Comparison of ENCODE assay signal across 8 cellular contexts in genomic region chr11:535519-536454, GRCh38. TPM values are rescaled to one million over a fixed set of nuclear protein-coding genes. Genes with fewer than 3 reads are reported as not detected.
DNase-seq lines count a peak whose midpoint lies in the region; ATAC-seq and TF ChIP-seq lines count a peak whose summit lies in the region.

TSS of gene HRAS (minus strand) at chr11:535576.

- H3K9me3 Mint-ChIP-seq in dendritic cell treated with granulocyte-macrophage colony-stimulating factor and Interleukin-4, amounts not matched to agents 40 ng/mL and 50 ng/mL, for 4 days: no peaks in the 10 kb centered on the region

- CTCF ChIA-PET in BJ (lab: Yijun Ruan, JAX): interaction anchor here (0.6 to 1.5 kb wide), 5 partner anchors 13 to 210 kb away, joined by 3 to 5 read pairs (median 4); no protein-coding TSS in a partner anchor

- H3K9ac ChIP-seq in liver (ENCODE audit: low read depth in 1 of 2, low read length in 2 of 2): peak within 1 kb of the TSS; percentile 38 to 54

- ATAC-seq in GM19328 (IDR thresholded peaks at IDR 0.05; ENCODE audit: unreplicated experiment) (peak; percentile 69), HG03520 (IDR thresholded peaks at IDR 0.05; ENCODE audit: unreplicated experiment) (peak; percentile 67)

- H3K27ac Mint-ChIP-seq in dendritic cell treated with granulocyte-macrophage colony-stimulating factor and Interleukin-4, amounts not matched to agents 40 ng/mL and 50 ng/mL, for 4 days: peak within 1 kb of the TSS; percentile 89

- DNase-seq in BJ (ENCODE audit: low read depth) (peak; percentile 60), NCI-H748 treated with DMSO at 0.1 percent for 48 hours (lab: John Stamatoyannopoulos, UW) (peak; percentile 86)
- DNase-seq in activated CD4-positive, alpha-beta T cell treated with anti-CD3 and anti-CD28 coated beads, Interleukin-2, amount 50 U/mL, for 24 hours (ENCODE audit: low read depth in 1 of 2, low spot score in 1 of 2): peak; percentile 83 to 93
- DNase-seq in stimulated activated CD4-positive, alpha-beta T cell treated with anti-CD3 and anti-CD28 coated beads, Interleukin-4, amount 100 ng/mL, for 1 hour: peak; percentile 95

- H3K27me3 Mint-ChIP-seq in dendritic cell treated with granulocyte-macrophage colony-stimulating factor and Interleukin-4, amounts not matched to agents 40 ng/mL and 50 ng/mL, for 4 days: peaks cover 35% of the 10 kb centered on the region

- peak within 1 kb of the TSS; percentile 83 for H3K4me3 Mint-ChIP-seq in dendritic cell treated with granulocyte-macrophage colony-stimulating factor and Interleukin-4, amounts not matched to agents 40 ng/mL and 50 ng/mL, for 4 days

- no peaks in the 10 kb centered on the region for H3K27me3 ChIP-seq in BJ (ENCODE audit: control insufficient read depth, insufficient read depth, low read length)
- H3K27me3 ChIP-seq in liver (ENCODE audit: control insufficient read depth in 4 of 4, insufficient read depth in 4 of 4, low read length in 3 of 4): no peaks in the 10 kb centered on the region

- peak within 1 kb of the TSS; percentile 32 to 38 for H3K27ac ChIP-seq in liver (ENCODE audit: low read depth in 1 of 2, low read length in 2 of 2)

- intact Hi-C loops in dendritic cell treated with granulocyte-macrophage colony-stimulating factor and Interleukin-4, amounts not matched to agents 40 ng/mL and 50 ng/mL, for 4 days (cut with micrococcal nuclease): loop anchor here (2.0 kb wide), 1 partner anchor 31 kb away; no protein-coding TSS in a partner anchor

- peaks cover 28% of the 10 kb centered on the region for H3K4me1 Mint-ChIP-seq in dendritic cell treated with granulocyte-macrophage colony-stimulating factor and Interleukin-4, amounts not matched to agents 40 ng/mL and 50 ng/mL, for 4 days (ENCODE audit: low read depth)

- TF ChIP-seq CTCF in BJ (IDR thresholded peaks at IDR 0.05; ENCODE audit: insufficient read depth, low read depth, low read length) (no peak), liver (IDR thresholded peaks at IDR 0.05; ENCODE audit: low read depth, low read length, missing input control) (no peak)

- H3K36me3 Mint-ChIP-seq in dendritic cell treated with granulocyte-macrophage colony-stimulating factor and Interleukin-4, amounts not matched to agents 40 ng/mL and 50 ng/mL, for 4 days (ENCODE audit: low read depth): peaks cover 32% of the 10 kb centered on the region

- H3K4me3 ChIP-seq in BJ (ENCODE audit: low read depth, low read length): peak within 1 kb of the TSS; percentile 65
- H3K4me3 ChIP-seq in liver (ENCODE audit: low read depth in 1 of 3, low read length in 3 of 3): peak within 1 kb of the TSS; percentile 49 to 87 (median 67)

- H3K4me1 ChIP-seq in liver (ENCODE audit: control insufficient read depth in 4 of 4, insufficient read depth in 4 of 4, low read length in 3 of 4): peaks cover 8 to 34% (median 26%) of the 10 kb centered on the region in 4 donors

- no peak for TF ChIP-seq RAD21 in liver (IDR thresholded peaks at IDR 0.05)

- 3% methylated on average over 97 of the region's 97 CpGs for WGBS in liver

- POLR2A ChIA-PET in BJ (lab: Charles Lee): interaction anchor here (0.6 kb wide), 1 partner anchor 41 kb away, joined by 3 read pairs; the partner anchor contains the start of gene PHRF1

- H3K36me3 ChIP-seq in BJ (ENCODE audit: control insufficient read depth, insufficient read depth, low read length) (peaks cover 22% of the 10 kb centered on the region), liver (ENCODE audit: control insufficient read depth in 4 of 4, insufficient read depth in 3 of 4, low read depth in 1 of 4, low read length in 3 of 4) (peaks cover 0 to 11% (median 6%) of the 10 kb centered on the region in 4 donors)

- H3K9me3 ChIP-seq in liver (ENCODE audit: control insufficient read depth in 4 of 4, low read length in 3 of 4): no peaks in the 10 kb centered on the region

TF ChIP-seq in liver, 16 proteins besides CTCF, POLR2A, EP300 and RAD21:
- TF ChIP-seq GABPA (IDR thresholded peaks at IDR 0.05 in 1 of 2, conservative IDR thresholded peaks at IDR 0.05 in 1 of 2): peak in 1 of 2 donors; percentile 74
- TF ChIP-seq REST (IDR thresholded peaks at IDR 0.05): no peak
- TF ChIP-seq SP1 (IDR thresholded peaks at IDR 0.05): peak; percentile 76
- no peak for TF ChIP-seq FOXA1 (IDR thresholded peaks at IDR 0.05)
- TF ChIP-seq, protein P1, sequence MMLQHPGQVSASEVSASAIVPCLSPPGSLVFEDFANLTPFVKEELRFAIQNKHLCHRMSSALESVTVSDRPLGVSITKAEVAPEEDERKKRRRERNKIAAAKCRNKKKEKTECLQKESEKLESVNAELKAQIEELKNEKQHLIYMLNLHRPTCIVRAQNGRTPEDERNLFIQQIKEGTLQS (IDR thresholded peaks at IDR 0.05): no peak

RNA-seq across cellular contexts. Expression of gene HRAS, which starts in this region (rescaled TPM):
- 50.3 and 90.4 TPM in 2 replicates for polyA plus RNA-seq in BJ (2011; rRNA removed)
- 49.1 and 69.2 TPM in 2 replicates for polyA minus RNA-seq in BJ (2011; rRNA and poly(A)+ RNA removed)
- 1 to 10 TPM; 4.7 to 8.6 TPM for total RNA-seq in liver
- 10 to 100 TPM; 13.2 to 17.4 TPM for polyA plus RNA-seq in liver

Comparison
In these comparisons a context has a peak if more than half of its experiments do, and no peak if none do; other contexts are left out.
1. Peak in every context shown above with its lines: DNase-seq, ATAC-seq, H3K4me3 ChIP-seq and H3K27ac ChIP-seq.